14 cellular contexts compared by ENCODE assay signal in genomic region chr6:17505767-17506280, GRCh38.
DNase-seq lines count a peak whose midpoint lies in the region; ATAC-seq and TF ChIP-seq lines count a peak whose summit lies in the region.
"Had no signal": no experiment of that assay in that cellular context is flagged by ENCODE, and none has a peak within 500 bp of the region (broad histone marks: within the 10 kb centered on the region; RNA-seq: fewer than 3 reads in every experiment).

No MANE protein-coding gene starts in this region.

- ATAC-seq in activated T-cell treated with anti-CD3 and anti-CD28 coated beads, Interleukin-2, amount 50 U/mL, for 72 hours (replicated peaks in 1 of 2): no peak
- no peak for ATAC-seq in HG02763 (IDR thresholded peaks at IDR 0.05; ENCODE audit: unreplicated experiment)

- H3K9me3 Mint-ChIP-seq in activated T-cell treated with anti-CD3 and anti-CD28 coated beads, Interleukin-2, amount 50 U/mL, for 72 hours: no peaks in the 10 kb centered on the region

- no peak overlapping the region for H3K4me2 ChIP-seq in SK-N-SH
- H3K4me2 ChIP-seq: BLaER1 had no signal

- no peak for TF ChIP-seq EP300 in SK-N-SH (IDR thresholded peaks at IDR 0.05; ENCODE audit: borderline replicate concordance in 1 of 2, low read depth in 1 of 2, low read length in 1 of 2)
- no peak for TF ChIP-seq EP300 in sigmoid colon (IDR thresholded peaks at IDR 0.05)
- no peak for TF ChIP-seq EP300 in stomach (IDR thresholded peaks at IDR 0.05)

- no peaks in the 10 kb centered on the region for H3K4me1 Mint-ChIP-seq in activated T-cell treated with anti-CD3 and anti-CD28 coated beads, Interleukin-2, amount 50 U/mL, for 72 hours (ENCODE audit: low read depth)

- H3K9me3 ChIP-seq in SK-N-SH (no peaks in the 10 kb centered on the region), sigmoid colon (no peaks in the 10 kb centered on the region), stomach (no peaks in the 10 kb centered on the region)
- H3K9me3 ChIP-seq: BLaER1, esophagus squamous epithelium had no signal

- no peaks in the 10 kb centered on the region for H3K36me3 Mint-ChIP-seq in activated T-cell treated with anti-CD3 and anti-CD28 coated beads, Interleukin-2, amount 50 U/mL, for 72 hours (ENCODE audit: insufficient read depth in 2 of 2)
- H3K36me3 Mint-ChIP-seq: activated naive CD8-positive, alpha-beta T cell had no signal

- H3K27me3 Mint-ChIP-seq in activated T-cell treated with anti-CD3 and anti-CD28 coated beads, Interleukin-2, amount 50 U/mL, for 72 hours (ENCODE audit: low read depth): peaks cover 17% of the 10 kb centered on the region

- TF ChIP-seq CTCF in SK-N-SH (IDR thresholded peaks at IDR 0.05) (no peak), fibroblast of mammary gland (conservative IDR thresholded peaks at IDR 0.05; ENCODE audit: control insufficient read depth, insufficient read depth, low read depth, low read length) (no peak), sigmoid colon (IDR thresholded peaks at IDR 0.05) (no peak), stomach (IDR thresholded peaks at IDR 0.05) (no peak)

- DNase-seq in ELR (ENCODE audit: low read depth) (peak; percentile 66), SK-N-SH (no peak), fibroblast of mammary gland (ENCODE audit: low read depth) (peak; percentile 15), sigmoid colon (no peak), head of caudate nucleus (no peak), stomach (no peak)
- no peak for DNase-seq in activated T-cell treated with anti-CD3 and anti-CD28 coated beads, Interleukin-2, amount 50 U/mL, for 72 hours
- DNase-seq: activated CD4-positive, CD25-positive, alpha-beta regulatory T cell; esophagus squamous epithelium; mammary epithelial cell; NCI-H146 had no signal

- POLR2A ChIA-PET in SK-N-SH (lab: Yijun Ruan, JAX): no interaction called here

- H3K4me1 ChIP-seq in SK-N-SH (ENCODE audit: control insufficient read depth in 1 of 2, insufficient read depth in 2 of 2, low read depth in 1 of 2, low read length in 1 of 2) (no peaks in the 10 kb centered on the region), sigmoid colon (peaks cover 0 to 46% (median 35%) of the 10 kb centered on the region in 4 donors), stomach (peaks cover 0 to 13% (median 0%) of the 10 kb centered on the region in 4 donors)
- H3K4me1 ChIP-seq: BLaER1, esophagus squamous epithelium had no signal

- no peaks in the 10 kb centered on the region for H3K27me3 ChIP-seq in SK-N-SH (ENCODE audit: insufficient read depth)
- no peaks in the 10 kb centered on the region for H3K27me3 ChIP-seq in sigmoid colon
- no peaks in the 10 kb centered on the region for H3K27me3 ChIP-seq in stomach
- H3K27me3 ChIP-seq: BLaER1, esophagus squamous epithelium had no signal

- no peaks in the 10 kb centered on the region for H3K9me2 ChIP-seq in SK-N-SH

- no peak overlapping the region for H3K27ac Mint-ChIP-seq in activated T-cell treated with anti-CD3 and anti-CD28 coated beads, Interleukin-2, amount 50 U/mL, for 72 hours
- H3K27ac Mint-ChIP-seq: activated naive CD8-positive, alpha-beta T cell had no signal

- H3K4me3 ChIP-seq in SK-N-SH (ENCODE audit: low read depth in 2 of 2, low read length in 1 of 2) (no peak overlapping the region), fibroblast of mammary gland (ENCODE audit: control insufficient read depth, low read depth, low read length) (no peak overlapping the region), sigmoid colon (no peak overlapping the region), stomach (no peak overlapping the region)
- H3K4me3 ChIP-seq: BLaER1, esophagus squamous epithelium had no signal

- no peaks in the 10 kb centered on the region for H3K79me2 ChIP-seq in SK-N-SH (ENCODE audit: insufficient read depth)

- H3K4me3 Mint-ChIP-seq in activated T-cell treated with anti-CD3 and anti-CD28 coated beads, Interleukin-2, amount 50 U/mL, for 72 hours: no peak overlapping the region
- H3K4me3 Mint-ChIP-seq: activated naive CD8-positive, alpha-beta T cell had no signal

- H3K27ac ChIP-seq in SK-N-SH (ENCODE audit: low read depth in 2 of 2, low read length in 1 of 2) (peak overlapping the region in 1 of 2 experiments; percentile 43; a peak in 2 of 4 replicates), sigmoid colon (peak overlapping the region in 3 of 4 donors; percentile 46 to 78 (median 73)), stomach (no peak overlapping the region)
- H3K27ac ChIP-seq: BLaER1, esophagus squamous epithelium had no signal

- H3K36me3 ChIP-seq in SK-N-SH (replicated peaks in 1 of 2; ENCODE audit: control insufficient read depth in 1 of 2, insufficient read depth in 2 of 2, low read length in 1 of 2) (peaks cover 0 to 4% of the 10 kb centered on the region in 2 experiments), sigmoid colon (peaks cover 0 to 25% (median 0%) of the 10 kb centered on the region in 4 donors), stomach (no peaks in the 10 kb centered on the region)
- H3K36me3 ChIP-seq: BLaER1, esophagus squamous epithelium had no signal

- CTCF ChIA-PET in SK-N-SH (lab: Yijun Ruan, JAX): interaction anchor here (0.6 to 2.9 kb wide), 7 partner anchors 12 to 236 kb away, joined by 3 to 10 read pairs (median 3); no protein-coding TSS in a partner anchor

- peaks cover 6% of the 10 kb centered on the region for H3F3A ChIP-seq in SK-N-SH (replicated peaks; ENCODE audit: insufficient read depth)

- no peaks in the 10 kb centered on the region for H4K20me1 ChIP-seq in SK-N-SH (ENCODE audit: insufficient read depth)
- H4K20me1 ChIP-seq: BLaER1 had no signal

- no peak overlapping the region for H3K9ac ChIP-seq in SK-N-SH
- H3K9ac ChIP-seq: BLaER1 had no signal

- TF ChIP-seq RAD21 in SK-N-SH (IDR thresholded peaks at IDR 0.05; ENCODE audit: low read length): no peak

- 92% methylated on average over 5 of the region's 5 CpGs for WGBS in SK-N-SH (ENCODE audit: low lambda C conversion rate)
- 93 to 96% methylated on average over 5 of the region's 5 CpGs for whole genome bisulfite sequencing in sigmoid colon, 2 donors
- WGBS in stomach, 5 donors: 92 to 95% (median 93%) methylated on average over 5 of the region's 5 CpGs

- intact Hi-C loops in sigmoid colon (cut with DNase I): loop anchor here (2.0 kb wide), 1 partner anchor 37 kb away; no protein-coding TSS in a partner anchor
- intact Hi-C loops in head of caudate nucleus (cut with DNase I): no loop called here
- intact Hi-C loops in stomach (cut with DNase I; ENCODE audit: low total_unique reads): no loop called here

- H2AFZ ChIP-seq in SK-N-SH (ENCODE audit: low read depth): no peak overlapping the region; the same call in 1 of the 2 replicates

- no peak for TF ChIP-seq POLR2A in sigmoid colon (IDR thresholded peaks at IDR 0.05)
- no peak for TF ChIP-seq POLR2A in stomach (IDR thresholded peaks at IDR 0.05)

TF ChIP-seq in SK-N-SH, 30 proteins besides CTCF, POLR2A, EP300 and RAD21:
- TF ChIP-seq IRF3 (IDR thresholded peaks at IDR 0.05; ENCODE audit: low read depth, low read length) (no peak), FOSL2 (IDR thresholded peaks at IDR 0.05; ENCODE audit: borderline replicate concordance, low read depth) (peak; percentile 7; the same call in 1 of the 2 replicates)
TF ChIP-seq in SK-N-SH: peak in this region for 1.

Comparison
In these comparisons a context has a peak if more than half of its experiments do, and no peak if none do; other contexts are left out.
1. DNase-seq: peak in ELR (single experiment) and fibroblast of mammary gland (single experiment); none in SK-N-SH (single experiment), sigmoid colon (single experiment), head of caudate nucleus (0 of 42), activated T-cell treated with anti-CD3 and anti-CD28 coated beads, Interleukin-2, amount 50 U/mL, for 72 hours (0 of 2) and stomach (single experiment).
2. H3K27ac ChIP-seq: peak in sigmoid colon (3 of 4); none in stomach (0 of 5).